In the genomic region with DNA sequence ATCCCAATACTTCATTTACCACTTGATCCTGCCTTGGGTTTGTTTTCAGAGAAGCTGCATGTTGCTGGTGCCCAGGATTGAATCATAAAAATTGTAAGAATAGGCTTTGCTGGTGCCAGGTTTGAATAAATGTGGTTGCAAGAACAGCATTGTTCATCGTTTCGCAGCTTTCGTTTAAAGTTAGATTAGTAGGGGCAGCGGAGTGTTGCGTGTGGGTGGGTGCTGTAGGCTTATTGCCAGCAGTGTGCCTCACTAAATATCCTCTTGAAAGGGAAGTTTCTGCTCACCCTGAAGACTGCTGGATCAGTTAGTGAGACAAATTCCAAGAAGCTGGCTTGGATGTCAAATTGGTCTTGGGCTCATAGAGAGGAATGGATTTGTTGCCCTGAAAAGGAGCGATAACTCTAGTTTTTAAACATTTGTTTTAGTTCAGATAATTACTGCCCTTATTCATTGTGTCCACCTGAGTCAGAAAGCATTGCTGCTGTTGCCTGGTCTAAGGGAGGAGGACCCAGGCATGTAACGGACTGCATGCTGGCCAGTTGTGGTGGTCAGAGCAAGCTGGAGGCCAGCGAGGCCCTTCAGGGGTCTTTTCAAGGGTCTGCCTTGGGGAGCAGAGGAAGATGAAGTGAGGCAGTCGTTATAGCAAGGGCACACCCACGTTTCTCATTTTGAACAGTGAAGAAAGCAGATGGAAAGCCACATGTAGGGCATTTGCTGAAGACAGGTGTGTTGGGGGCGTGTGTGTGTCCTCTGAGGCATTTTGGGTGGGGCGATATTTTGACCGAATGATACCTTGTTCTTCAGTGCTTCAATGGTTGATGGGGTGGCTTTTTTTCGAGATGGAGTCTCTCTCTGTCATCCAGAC, we compare ENCODE assay signal across 9 cellular contexts. TPM values are rescaled to one million over a fixed set of nuclear protein-coding genes. Genes with fewer than 3 reads are reported as not detected.
DNase-seq lines count a peak whose midpoint lies in the region; ATAC-seq, FAIRE-seq and TF ChIP-seq lines count a peak whose summit lies in the region.
"Had no signal": no experiment of that assay in that cellular context is flagged by ENCODE, and none has a peak within 500 bp of the region (broad histone marks: within the 10 kb centered on the region; RNA-seq: fewer than 3 reads in every experiment).

No MANE protein-coding gene starts in this region.

- no peak for FAIRE-seq in RCC 7860 (lab: Jason Lieb, UNC)

- H3K27ac Mint-ChIP-seq in chondrocyte (ENCODE audit: unreplicated experiment): peak overlapping the region; percentile 74

- H3K4me3 ChIP-seq in GM12864 (ENCODE audit: low read depth, low read length): peak overlapping the region; percentile 25; the same call in 1 of the 2 replicates
- H3K4me3 ChIP-seq in OCI-LY7 (ENCODE audit: low read depth, low read length, poor library complexity, severe bottlenecking): peak overlapping the region; percentile 100
- no peak overlapping the region for H3K4me3 ChIP-seq in trophoblast cell (ENCODE audit: low read depth, low read length)
- H3K4me3 ChIP-seq: coronary artery had no signal

- H3K9me3 Mint-ChIP-seq in chondrocyte (ENCODE audit: low read depth): no peaks in the 10 kb centered on the region

- H3K4me1 Mint-ChIP-seq in chondrocyte (ENCODE audit: low read depth): peaks cover 26% of the 10 kb centered on the region

- no CpG with 5 or more reads among the region's 14 CpGs for WGBS in trophoblast cell (ENCODE audit: extremely low coverage, insufficient coverage, insufficient read length)

- POLR2A ChIA-PET in OCI-LY7 (lab: Charles Lee): no interaction called here

- H3K18ac ChIP-seq in trophoblast cell (ENCODE audit: low read length): no peak overlapping the region

- H3K4me1 ChIP-seq in OCI-LY7 (ENCODE audit: insufficient read depth, low read length, poor library complexity, severe bottlenecking) (peaks cover 77% of the 10 kb centered on the region), trophoblast cell (ENCODE audit: control insufficient read depth in 1 of 2, insufficient read depth in 2 of 2, low read length in 2 of 2) (no peaks in the 10 kb centered on the region)

- TSS peak; percentile 22 for BruUV-seq in OCI-LY7 (replicated peaks; lab: Mats Ljungman, UMichigan)

- H3K79me2 ChIP-seq in OCI-LY7 (ENCODE audit: insufficient read depth, low read depth, low read length): peaks cover 100% of the 10 kb centered on the region
- H3K79me2 ChIP-seq in trophoblast cell (ENCODE audit: control insufficient read depth, insufficient read depth, low read length, poor library complexity): peaks cover 52% of the 10 kb centered on the region

- no peak overlapping the region for H4K12ac ChIP-seq in trophoblast cell (ENCODE audit: low read depth, low read length)

- no peaks in the 10 kb centered on the region for H3K79me1 ChIP-seq in trophoblast cell (ENCODE audit: low read length)

- no peaks in the 10 kb centered on the region for H3K36me3 Mint-ChIP-seq in chondrocyte (ENCODE audit: low read depth)

- DNase-seq in GM12864 (ENCODE audit: low read depth): no peak
- peak; percentile 69 for DNase-seq in OCI-LY7 (ENCODE audit: low spot score)
- no peak for DNase-seq in chondrocyte (ENCODE audit: low spot score)
- peak; percentile 35 to 70 for DNase-seq in trophoblast cell
- no peak for DNase-seq in RCC 7860 (ENCODE audit: low spot score)
- DNase-seq: NCI-H510A had no signal

- no peak overlapping the region for H2AK5ac ChIP-seq in trophoblast cell (ENCODE audit: low read length)

- H4K8ac ChIP-seq in trophoblast cell (ENCODE audit: low read depth, low read length): no peak overlapping the region

- H3K27ac ChIP-seq in OCI-LY7 (ENCODE audit: low read depth, low read length, poor library complexity, severe bottlenecking) (peak overlapping the region; percentile 87), trophoblast cell (ENCODE audit: low read depth, low read length) (no peak overlapping the region)
- H3K27ac ChIP-seq: coronary artery had no signal

- CTCF ChIA-PET in OCI-LY7 (lab: Charles Lee; ENCODE audit: unreplicated experiment): no interaction called here

- H3K23ac ChIP-seq in trophoblast cell (ENCODE audit: low read length): no peak overlapping the region

- H3K27me3 Mint-ChIP-seq in chondrocyte (ENCODE audit: low read depth): no peaks in the 10 kb centered on the region

- H2BK5ac ChIP-seq in trophoblast cell (ENCODE audit: low read depth, low read length, poor library complexity): no peak overlapping the region

- no peak overlapping the region for H3K4me3 Mint-ChIP-seq in chondrocyte (ENCODE audit: unreplicated experiment)

- no peaks in the 10 kb centered on the region for H3K9me2 ChIP-seq in OCI-LY7 (ENCODE audit: insufficient read depth, low read length)

- H3K4me2 ChIP-seq in OCI-LY7 (ENCODE audit: low read length) (peak overlapping the region; percentile 94), trophoblast cell (ENCODE audit: low read length) (no peak overlapping the region)

- TF ChIP-seq CTCF in GM12864 (IDR thresholded peaks at IDR 0.05; ENCODE audit: low read depth, low read length, missing control alignments): no peak
- no peak for TF ChIP-seq CTCF in OCI-LY7 (conservative IDR thresholded peaks at IDR 0.05; ENCODE audit: low read length)
- TF ChIP-seq CTCF in chondrocyte (IDR thresholded peaks at IDR 0.05): no peak

- H4K91ac ChIP-seq in trophoblast cell (ENCODE audit: low read depth, low read length): no peak overlapping the region

- H3K4ac ChIP-seq in trophoblast cell (ENCODE audit: low read depth, low read length): peak overlapping the region; percentile 96

- H3K9me3 ChIP-seq in OCI-LY7 (ENCODE audit: low read length) (no peaks in the 10 kb centered on the region), trophoblast cell (ENCODE audit: insufficient read depth, low read depth, low read length) (no peaks in the 10 kb centered on the region)

- no peak overlapping the region for H2BK120ac ChIP-seq in trophoblast cell (ENCODE audit: insufficient read depth, low read length, poor library complexity)

- intact Hi-C loops in OCI-LY7 (cut with micrococcal nuclease; ENCODE audit: unreplicated experiment): no loop called here

- ATAC-seq in GM18517 (IDR thresholded peaks at IDR 0.05; ENCODE audit: unreplicated experiment): no peak
- no peak for ATAC-seq in GM18519 (IDR thresholded peaks at IDR 0.05; ENCODE audit: low FRiP score, unreplicated experiment)

- no peaks in the 10 kb centered on the region for H3K27me3 ChIP-seq in trophoblast cell (ENCODE audit: insufficient read depth, low read length)

- H4K20me1 ChIP-seq in OCI-LY7 (ENCODE audit: insufficient read depth, low read length): peaks cover 33% of the 10 kb centered on the region

- no peak overlapping the region for H3K14ac ChIP-seq in trophoblast cell (ENCODE audit: low read length)

- no peak overlapping the region for H2AFZ ChIP-seq in OCI-LY7 (ENCODE audit: low read length)
- H2AFZ ChIP-seq in trophoblast cell (ENCODE audit: insufficient read depth, low read length, poor library complexity): no peak overlapping the region

- H3K9ac ChIP-seq in trophoblast cell (ENCODE audit: low read length): no peak overlapping the region

- no peak overlapping the region for H2BK12ac ChIP-seq in trophoblast cell (ENCODE audit: low read length)

- H3K36me3 ChIP-seq in OCI-LY7 (ENCODE audit: insufficient read depth, low read length) (peaks cover 80% of the 10 kb centered on the region), trophoblast cell (ENCODE audit: control insufficient read depth in 1 of 2, insufficient read depth in 2 of 2, low read length in 2 of 2) (peaks cover 17 to 22% of the 10 kb centered on the region in 2 experiments)

RNA-seq across cellular contexts. Expression of a gene that starts 8.5 kb away (rescaled TPM):
- 308 and 347 TPM in 2 replicates for total RNA-seq in OCI-LY7 (2014; rRNA removed; shearing (Covaris generic))
- total RNA-seq in OCI-LY7 (2022) (553 and 569 TPM in 2 replicates), chondrocyte (156 to 234 TPM (median 171 TPM) in 3 replicates)
- polyA plus RNA-seq in trophoblast cell (2013): 200 and 209 TPM in 2 replicates

RNA-seq across cellular contexts. Expression of a gene that starts 37.3 kb away (rescaled TPM):
- total RNA-seq in OCI-LY7 (2014; rRNA removed; shearing (Covaris generic)): 104 and 115 TPM in 2 replicates
- 197 and 248 TPM in 2 replicates for total RNA-seq in OCI-LY7 (2022)
- 132 to 223 TPM (median 220 TPM) in 3 replicates for total RNA-seq in chondrocyte
- polyA plus RNA-seq in trophoblast cell (2013): 232 and 244 TPM in 2 replicates

RNA-seq across cellular contexts. Expression of a gene that starts 38.6 kb away (rescaled TPM):
- 30.8 and 39.8 TPM in 2 replicates for total RNA-seq in OCI-LY7 (2014; rRNA removed; shearing (Covaris generic))
- total RNA-seq in OCI-LY7 (2022) (42.5 and 59.7 TPM in 2 replicates), chondrocyte (28.2 to 50.2 TPM (median 33.7 TPM) in 3 replicates)
- polyA plus RNA-seq in trophoblast cell (2013): 8.4 and 8.7 TPM in 2 replicates

RNA-seq across cellular contexts. Expression of a gene that starts 55.3 kb away (rescaled TPM):
- total RNA-seq in OCI-LY7 (2014; rRNA removed; shearing (Covaris generic)): 108 and 139 TPM in 2 replicates
- total RNA-seq in OCI-LY7 (2022) (165 and 180 TPM in 2 replicates), chondrocyte (106 to 125 TPM (median 116 TPM) in 3 replicates)
- 95.3 and 98.4 TPM in 2 replicates for polyA plus RNA-seq in trophoblast cell (2013)

Comparison
In these comparisons a context has a peak if more than half of its experiments do, and no peak if none do; other contexts are left out.
1. DNase-seq: peak in OCI-LY7 (single experiment) and trophoblast cell (2 of 2); none in GM12864 (single experiment), chondrocyte (single experiment) and RCC 7860 (single experiment).